1 cellular context compared by ENCODE assay signal in genomic region chr9:132988244-132989013, GRCh38.
TF ChIP-seq lines count a peak whose summit lies in the region.

No MANE protein-coding gene starts in this region.

TF ChIP-seq in HepG2, 621 proteins besides CTCF, POLR2A, EP300 and RAD21 (continued from another document):
- no peak for TF ChIP-seq ZNF407 (CRISPR knock-in tag; IDR thresholded peaks at IDR 0.05; ENCODE audit: not compliant biosample characterization)
- no peak for TF ChIP-seq TARDBP (CRISPR knock-in tag; IDR thresholded peaks at IDR 0.05)
- TF ChIP-seq GTF3A (CRISPR knock-in tag; conservative IDR thresholded peaks at IDR 0.05), result no peak
- no peak for TF ChIP-seq ZBTB4 (CRISPR knock-in tag; IDR thresholded peaks at IDR 0.05; ENCODE audit: borderline replicate concordance)
- TF ChIP-seq RXRB (CRISPR knock-in tag; IDR thresholded peaks at IDR 0.05; ENCODE audit: borderline replicate concordance), result no peak
- TF ChIP-seq POGZ (CRISPR knock-in tag; IDR thresholded peaks at IDR 0.05), result no peak
- no peak for TF ChIP-seq HOXA3 (CRISPR knock-in tag; IDR thresholded peaks at IDR 0.05)
- TF ChIP-seq HNRNPLL (IDR thresholded peaks at IDR 0.05; ENCODE audit: low read depth, low read length, poor library complexity, severe bottlenecking), result no peak
- TF ChIP-seq, protein P1, sequence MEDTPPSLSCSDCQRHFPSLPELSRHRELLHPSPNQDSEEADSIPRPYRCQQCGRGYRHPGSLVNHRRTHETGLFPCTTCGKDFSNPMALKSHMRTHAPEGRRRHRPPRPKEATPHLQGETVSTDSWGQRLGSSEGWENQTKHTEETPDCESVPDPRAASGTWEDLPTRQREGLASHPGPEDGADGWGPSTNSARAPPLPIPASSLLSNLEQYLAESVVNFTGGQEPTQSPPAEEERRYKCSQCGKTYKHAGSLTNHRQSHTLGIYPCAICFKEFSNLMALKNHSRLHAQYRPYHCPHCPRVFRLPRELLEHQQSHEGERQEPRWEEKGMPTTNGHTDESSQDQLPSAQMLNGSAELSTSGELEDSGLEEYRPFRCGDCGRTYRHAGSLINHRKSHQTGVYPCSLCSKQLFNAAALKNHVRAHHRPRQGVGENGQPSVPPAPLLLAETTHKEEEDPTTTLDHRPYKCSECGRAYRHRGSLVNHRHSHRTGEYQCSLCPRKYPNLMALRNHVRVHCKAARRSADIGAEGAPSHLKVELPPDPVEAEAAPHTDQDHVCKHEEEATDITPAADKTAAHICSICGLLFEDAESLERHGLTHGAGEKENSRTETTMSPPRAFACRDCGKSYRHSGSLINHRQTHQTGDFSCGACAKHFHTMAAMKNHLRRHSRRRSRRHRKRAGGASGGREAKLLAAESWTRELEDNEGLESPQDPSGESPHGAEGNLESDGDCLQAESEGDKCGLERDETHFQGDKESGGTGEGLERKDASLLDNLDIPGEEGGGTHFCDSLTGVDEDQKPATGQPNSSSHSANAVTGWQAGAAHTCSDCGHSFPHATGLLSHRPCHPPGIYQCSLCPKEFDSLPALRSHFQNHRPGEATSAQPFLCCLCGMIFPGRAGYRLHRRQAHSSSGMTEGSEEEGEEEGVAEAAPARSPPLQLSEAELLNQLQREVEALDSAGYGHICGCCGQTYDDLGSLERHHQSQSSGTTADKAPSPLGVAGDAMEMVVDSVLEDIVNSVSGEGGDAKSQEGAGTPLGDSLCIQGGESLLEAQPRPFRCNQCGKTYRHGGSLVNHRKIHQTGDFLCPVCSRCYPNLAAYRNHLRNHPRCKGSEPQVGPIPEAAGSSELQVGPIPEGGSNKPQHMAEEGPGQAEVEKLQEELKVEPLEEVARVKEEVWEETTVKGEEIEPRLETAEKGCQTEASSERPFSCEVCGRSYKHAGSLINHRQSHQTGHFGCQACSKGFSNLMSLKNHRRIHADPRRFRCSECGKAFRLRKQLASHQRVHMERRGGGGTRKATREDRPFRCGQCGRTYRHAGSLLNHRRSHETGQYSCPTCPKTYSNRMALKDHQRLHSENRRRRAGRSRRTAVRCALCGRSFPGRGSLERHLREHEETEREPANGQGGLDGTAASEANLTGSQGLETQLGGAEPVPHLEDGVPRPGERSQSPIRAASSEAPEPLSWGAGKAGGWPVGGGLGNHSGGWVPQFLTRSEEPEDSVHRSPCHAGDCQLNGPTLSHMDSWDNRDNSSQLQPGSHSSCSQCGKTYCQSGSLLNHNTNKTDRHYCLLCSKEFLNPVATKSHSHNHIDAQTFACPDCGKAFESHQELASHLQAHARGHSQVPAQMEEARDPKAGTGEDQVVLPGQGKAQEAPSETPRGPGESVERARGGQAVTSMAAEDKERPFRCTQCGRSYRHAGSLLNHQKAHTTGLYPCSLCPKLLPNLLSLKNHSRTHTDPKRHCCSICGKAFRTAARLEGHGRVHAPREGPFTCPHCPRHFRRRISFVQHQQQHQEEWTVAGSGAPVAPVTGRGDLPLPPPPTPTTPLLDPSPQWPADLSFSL (CRISPR knock-in tag; IDR thresholded peaks at IDR 0.05), result no peak
- TF ChIP-seq, protein P2, sequence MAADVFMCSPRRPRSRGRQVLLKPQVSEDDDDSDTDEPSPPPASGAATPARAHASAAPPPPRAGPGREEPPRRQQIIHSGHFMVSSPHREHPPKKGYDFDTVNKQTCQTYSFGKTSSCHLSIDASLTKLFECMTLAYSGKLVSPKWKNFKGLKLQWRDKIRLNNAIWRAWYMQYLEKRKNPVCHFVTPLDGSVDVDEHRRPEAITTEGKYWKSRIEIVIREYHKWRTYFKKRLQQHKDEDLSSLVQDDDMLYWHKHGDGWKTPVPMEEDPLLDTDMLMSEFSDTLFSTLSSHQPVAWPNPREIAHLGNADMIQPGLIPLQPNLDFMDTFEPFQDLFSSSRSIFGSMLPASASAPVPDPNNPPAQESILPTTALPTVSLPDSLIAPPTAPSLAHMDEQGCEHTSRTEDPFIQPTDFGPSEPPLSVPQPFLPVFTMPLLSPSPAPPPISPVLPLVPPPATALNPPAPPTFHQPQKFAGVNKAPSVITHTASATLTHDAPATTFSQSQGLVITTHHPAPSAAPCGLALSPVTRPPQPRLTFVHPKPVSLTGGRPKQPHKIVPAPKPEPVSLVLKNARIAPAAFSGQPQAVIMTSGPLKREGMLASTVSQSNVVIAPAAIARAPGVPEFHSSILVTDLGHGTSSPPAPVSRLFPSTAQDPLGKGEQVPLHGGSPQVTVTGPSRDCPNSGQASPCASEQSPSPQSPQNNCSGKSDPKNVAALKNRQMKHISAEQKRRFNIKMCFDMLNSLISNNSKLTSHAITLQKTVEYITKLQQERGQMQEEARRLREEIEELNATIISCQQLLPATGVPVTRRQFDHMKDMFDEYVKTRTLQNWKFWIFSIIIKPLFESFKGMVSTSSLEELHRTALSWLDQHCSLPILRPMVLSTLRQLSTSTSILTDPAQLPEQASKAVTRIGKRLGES (CRISPR knock-in tag; IDR thresholded peaks at IDR 0.05; ENCODE audit: borderline replicate concordance), result no peak
- TF ChIP-seq ZNF768 (CRISPR knock-in tag; IDR thresholded peaks at IDR 0.05), result peak; percentile 93
- TF ChIP-seq NKX3-1 (CRISPR knock-in tag; IDR thresholded peaks at IDR 0.05), result no peak
TF ChIP-seq in HepG2: peak in this region for 3.
